In the genomic region with DNA sequence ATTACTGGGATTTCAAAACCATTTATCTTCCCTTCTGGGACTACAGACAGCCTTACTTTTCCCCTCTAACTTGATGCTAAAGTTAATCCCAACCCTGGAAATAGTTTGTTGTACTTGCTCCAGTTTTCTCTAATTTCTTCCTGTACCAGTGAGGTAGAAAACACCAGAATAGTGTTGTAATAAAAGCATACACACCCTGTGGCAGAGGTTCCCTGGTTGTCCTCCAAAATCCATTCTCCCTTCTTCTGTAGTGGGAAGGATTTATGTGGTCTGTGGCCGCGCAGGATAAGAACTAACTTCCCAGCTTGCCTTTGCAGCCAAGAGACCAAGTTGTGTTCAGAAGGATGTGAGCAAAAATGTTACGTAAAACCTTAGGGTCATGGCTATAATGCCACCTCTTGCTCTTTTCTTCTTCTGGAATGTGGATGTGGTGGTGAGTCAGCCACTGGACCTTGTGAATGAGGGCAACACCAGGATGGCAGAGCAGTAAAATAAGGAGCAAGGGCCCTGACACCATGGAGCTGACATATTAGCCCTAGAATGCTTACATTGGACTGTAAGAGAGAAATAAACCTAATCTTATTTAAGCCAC, we compare ENCODE assay signal across 12 cellular contexts. TPM values are rescaled to one million over a fixed set of nuclear protein-coding genes. Genes with fewer than 3 reads are reported as not detected.
DNase-seq lines count a peak whose midpoint lies in the region; ATAC-seq and TF ChIP-seq lines count a peak whose summit lies in the region.
"Had no signal": no experiment of that assay in that cellular context is flagged by ENCODE, and none has a peak within 500 bp of the region (broad histone marks: within the 10 kb centered on the region; RNA-seq: fewer than 3 reads in every experiment).

No MANE protein-coding gene starts in this region.

- H3K9ac ChIP-seq in fibroblast of lung (ENCODE audit: insufficient read depth, low read length), result no peak overlapping the region

- no peak overlapping the region for H3K4me3 ChIP-seq in fibroblast of lung (replicated peaks in 1 of 4; ENCODE audit: control extremely low read depth in 1 of 4, insufficient read depth in 1 of 4, low read depth in 3 of 4, low read length in 4 of 4)
- H3K4me3 ChIP-seq: left ventricle myocardium inferior had no signal

- no peaks in the 10 kb centered on the region for H3K27me3 ChIP-seq in fibroblast of lung (ENCODE audit: control insufficient read depth, insufficient read depth, low read length)

- TF ChIP-seq CTCF in RWPE1 (conservative IDR thresholded peaks at IDR 0.05; ENCODE audit: low read depth) (no peak), fibroblast of lung (conservative IDR thresholded peaks at IDR 0.05 in 1 of 2, IDR thresholded peaks at IDR 0.05 in 1 of 2; ENCODE audit: low read depth in 1 of 2, low read length in 2 of 2) (no peak)

- no peak overlapping the region for H3K27ac ChIP-seq in RWPE1
- H3K27ac ChIP-seq in fibroblast of lung (ENCODE audit: insufficient read depth, low read length), result no peak overlapping the region
- H3K27ac ChIP-seq: left ventricle myocardium inferior had no signal

- no peak for ATAC-seq in HG03342 (IDR thresholded peaks at IDR 0.05; ENCODE audit: unreplicated experiment)

- POLR2A ChIA-PET in RWPE1 (lab: Yijun Ruan, JAX; ENCODE audit: low non-redundant PET), result no interaction called here

- no peak overlapping the region for H2AFZ ChIP-seq in fibroblast of lung (ENCODE audit: low read length)

- H4K20me1 ChIP-seq in fibroblast of lung (ENCODE audit: control insufficient read depth, extremely low read depth, insufficient read depth, low read length), result no peaks in the 10 kb centered on the region

- CTCF ChIA-PET in RWPE1 (lab: Yijun Ruan, JAX), result interaction anchor here (0.7 to 0.9 kb wide), 2 partner anchors 16 to 540 kb away, joined by 3 to 4 read pairs; no protein-coding TSS in a partner anchor

- DNase-seq in GM03348 (ENCODE audit: low spot score), result peak; percentile 59
- DNase-seq in RWPE1 (ENCODE audit: low spot score), result peak; percentile 27
- DNase-seq in fibroblast of lung (ENCODE audit: low read depth in 2 of 2), result peak; percentile 91 to 94
- peak; percentile 97 for DNase-seq in renal cortical epithelial cell (ENCODE audit: low read depth)
- no peak for DNase-seq in GM19238 (ENCODE audit: insufficient read length, low spot score)
- no peak for DNase-seq in Ammon's horn (ENCODE audit: low spot score)
- DNase-seq in OCI-M1 (lab: John Stamatoyannopoulos, UW), result no peak
- DNase-seq: effector CD8-positive, alpha-beta T cell; left ventricle myocardium inferior; NCI-H526 treated with DMSO at 0.1 percent for 48 hours; right cardiac atrium had no signal

- H3K4me1 ChIP-seq in fibroblast of lung (ENCODE audit: control insufficient read depth, extremely low read depth, insufficient read depth, low read length), result peaks cover 6% of the 10 kb centered on the region

- no peaks in the 10 kb centered on the region for H3K79me2 ChIP-seq in fibroblast of lung (ENCODE audit: control insufficient read depth, insufficient read depth, low read length)

- H3K36me3 ChIP-seq in fibroblast of lung (ENCODE audit: control insufficient read depth, insufficient read depth, low read length), result peaks cover 3% of the 10 kb centered on the region

- H3K4me2 ChIP-seq in fibroblast of lung (ENCODE audit: extremely low read depth, insufficient read depth, low read length), result peak overlapping the region; percentile 29

- no peaks in the 10 kb centered on the region for H3K9me3 ChIP-seq in fibroblast of lung (ENCODE audit: control insufficient read depth, insufficient read depth, low read depth, low read length)
- H3K9me3 ChIP-seq: left ventricle myocardium inferior had no signal

RNA-seq across cellular contexts. Expression of a gene that starts 28.4 kb away (rescaled TPM):
- total RNA-seq in fibroblast of lung (94.3 and 109 TPM in 2 replicates), renal cortical epithelial cell (66.2 and 94.4 TPM in 2 replicates)
- 52.9 and 66.2 TPM in 2 replicates for polyA plus RNA-seq in fibroblast of lung
- 53.1 and 61.5 TPM in 2 replicates for polyA plus RNA-seq in fibroblast of lung (2012)
- 7.0 and 14.0 TPM in 2 replicates for polyA minus RNA-seq in fibroblast of lung (ENCODE audit: low replicate concordance)

Comparison
In these comparisons a context has a peak if more than half of its experiments do, and no peak if none do; other contexts are left out.
1. DNase-seq: peak in GM03348 (single experiment), RWPE1 (single experiment), fibroblast of lung (2 of 2) and renal cortical epithelial cell (single experiment); none in GM19238 (single experiment), Ammon's horn (single experiment) and OCI-M1 (single experiment).